Comparison of ENCODE assay signal across 25 cellular contexts in genomic region chr18:21763846-21764646, GRCh38. TPM values are rescaled to one million over a fixed set of nuclear protein-coding genes. Genes with fewer than 3 reads are reported as not detected.
A peak's percentile ranks its signal among the peaks of the same experiment; 100 is the strongest.
DNase-seq lines count a peak whose midpoint lies in the region; ATAC-seq, FAIRE-seq and TF ChIP-seq lines count a peak whose summit lies in the region.
"Had no signal": no experiment of that assay in that cellular context is flagged by ENCODE, and none has a peak within 500 bp of the region (broad histone marks: within the 10 kb centered on the region; RNA-seq: fewer than 3 reads in every experiment).

No MANE protein-coding gene starts in this region.

- 27% methylated on average over 3 of the region's 3 CpGs for WGBS in GM12878 (ENCODE audit: insufficient coverage, insufficient replicate concordance, low lambda C conversion rate, missing lambda C conversion rate)
- WGBS in mesenchymal stem cell, result no CpG with 5 or more reads among the region's 3 CpGs
- 41 to 63% (median 54%) methylated on average over 3 of the region's 3 CpGs for WGBS in ovary, 3 donors
- WGBS in aorta, 2 donors, result 57% methylated on average over 3 of the region's 3 CpGs

- intact Hi-C loops in GM12878 (cut with micrococcal nuclease; ENCODE audit: unreplicated experiment) (loop anchor here (5.0 kb wide), 1 partner anchor 152 kb away; the partner anchor contains the start of gene SNRPD1), ovary (cut with DNase I) (no loop called here), aorta (cut with DNase I) (no loop called here)

- TF ChIP-seq EP300 in GM12878 (IDR thresholded peaks at IDR 0.05; ENCODE audit: borderline replicate concordance in 1 of 2, control insufficient read depth in 1 of 2, low read depth in 2 of 2, low read length in 2 of 2) (no peak), ovary (IDR thresholded peaks at IDR 0.05) (no peak)

- peak; percentile 57 for ATAC-seq in HG02610 (IDR thresholded peaks at IDR 0.05; ENCODE audit: unreplicated experiment)
- peak; percentile 65 for ATAC-seq in GM12878
- ATAC-seq in aorta (ENCODE audit: low FRiP score), result no peak
- no peak for ATAC-seq in naive thymus-derived CD8-positive, alpha-beta T cell
- ATAC-seq: mucosa of descending colon; stimulated activated memory B cell treated with anti-CD40 and anti-IgM and Interleukin-4, amounts not matched to agents 10 μg/mL and 1 μg/mL and 100 μg/mL, for 72 hours had no signal

- TF ChIP-seq RAD21 in GM12878 (IDR thresholded peaks at IDR 0.05; ENCODE audit: insufficient read depth, low read depth, low read length), result no peak

- peaks cover 27% of the 10 kb centered on the region for H3K79me2 ChIP-seq in GM12878 (ENCODE audit: control insufficient read depth, insufficient read depth, low read length)

- H3K9ac ChIP-seq in GM12878 (ENCODE audit: control insufficient read depth, insufficient read depth, low read length) (no peak overlapping the region), mesenchymal stem cell (ENCODE audit: low read length) (no peak overlapping the region)

- H3K27ac ChIP-seq in GM12878 (ENCODE audit: control insufficient read depth, insufficient read depth), result no peak overlapping the region
- H3K27ac ChIP-seq in mesenchymal stem cell (ENCODE audit: low read length, poor library complexity, severe bottlenecking), result no peak overlapping the region
- no peak overlapping the region for H3K27ac ChIP-seq in ovary
- no peak overlapping the region for H3K27ac ChIP-seq in aorta (ENCODE audit: low read depth in 1 of 2, low read length in 2 of 2)
- H3K27ac ChIP-seq: C4-2B, cardiac muscle cell, heart right ventricle, prostate gland, testis, vagina had no signal

- H3K4me1 ChIP-seq in GM12878 (ENCODE audit: control insufficient read depth, insufficient read depth, low read length), result peaks cover 20% of the 10 kb centered on the region; the same call in 1 of the 2 replicates
- no peaks in the 10 kb centered on the region for H3K4me1 ChIP-seq in mesenchymal stem cell (ENCODE audit: control insufficient read depth, insufficient read depth, low read depth, low read length)
- H3K4me1 ChIP-seq in ovary (ENCODE audit: insufficient read depth), result peaks cover 5% of the 10 kb centered on the region
- peaks cover 0 to 2% of the 10 kb centered on the region in 2 donors for H3K4me1 ChIP-seq in aorta (ENCODE audit: control insufficient read depth in 1 of 2, insufficient read depth in 2 of 2, low read length in 2 of 2)
- H3K4me1 ChIP-seq: prostate gland, testis had no signal

- in situ Hi-C loops in GM12878 (cut with MboI), result no loop called here

- FAIRE-seq in GM12878 (lab: Jason Lieb, UNC), result no peak
- FAIRE-seq: small intestine had no signal

- H4K91ac ChIP-seq in mesenchymal stem cell (ENCODE audit: low read length), result no peak overlapping the region

- no peaks in the 10 kb centered on the region for H4K20me1 ChIP-seq in GM12878 (ENCODE audit: control insufficient read depth, insufficient read depth)

- H3K23ac ChIP-seq in mesenchymal stem cell (ENCODE audit: low read length in 2 of 2), result no peak overlapping the region

- CTCF ChIA-PET in GM12878 (lab: Yijun Ruan, JAX), result no interaction called here

- no peak overlapping the region for H2BK15ac ChIP-seq in mesenchymal stem cell (ENCODE audit: low read depth, poor library complexity, severe bottlenecking)

- H3K27me3 Mint-ChIP-seq in naive thymus-derived CD8-positive, alpha-beta T cell, result no peaks in the 10 kb centered on the region
- H3K27me3 Mint-ChIP-seq: activated T-cell treated with anti-CD3 and anti-CD28 coated beads, Interleukin-2, amount 50 U/mL, for 24 hours; stimulated activated memory B cell treated with anti-CD40 and anti-IgM and Interleukin-4, amounts not matched to agents 10 μg/mL and 1 μg/mL and 100 μg/mL, for 72 hours had no signal

- peaks cover 0 to 15% of the 10 kb centered on the region in 2 experiments; a peak in 2 of 4 replicates for H3K36me3 ChIP-seq in GM12878 (ENCODE audit: control insufficient read depth in 2 of 2, insufficient read depth in 2 of 2, low read length in 1 of 2)
- peaks cover under 1 to 32% of the 10 kb centered on the region in 2 experiments for H3K36me3 ChIP-seq in mesenchymal stem cell (ENCODE audit: control insufficient read depth in 1 of 2, insufficient read depth in 2 of 2, low read depth in 1 of 2, low read length in 2 of 2)
- no peaks in the 10 kb centered on the region for H3K36me3 ChIP-seq in ovary
- no peaks in the 10 kb centered on the region for H3K36me3 ChIP-seq in aorta (ENCODE audit: control insufficient read depth in 1 of 2, insufficient read depth in 2 of 2, low read length in 1 of 2)
- H3K36me3 ChIP-seq: prostate gland had no signal

- TF ChIP-seq POLR2A in GM12878 (IDR thresholded peaks at IDR 0.05; ENCODE audit: low read depth, low read length) (no peak), ovary (IDR thresholded peaks at IDR 0.05) (no peak)

- H3K27ac Mint-ChIP-seq in naive thymus-derived CD8-positive, alpha-beta T cell, result peak overlapping the region in 1 of 10 donors; percentile 7
- H3K27ac Mint-ChIP-seq: activated T-cell treated with anti-CD3 and anti-CD28 coated beads, Interleukin-2, amount 50 U/mL, for 24 hours; stimulated activated memory B cell treated with anti-CD40 and anti-IgM and Interleukin-4, amounts not matched to agents 10 μg/mL and 1 μg/mL and 100 μg/mL, for 72 hours had no signal

- POLR2A ChIA-PET in GM12878 (lab: Charles Lee), result interaction anchor here (0.6 to 2.1 kb wide), 3 partner anchors 13 to 289 kb away, joined by 3 to 8 read pairs (median 5); no protein-coding TSS in a partner anchor
- POLR2A ChIA-PET in naive thymus-derived CD8-positive, alpha-beta T cell (lab: Charles Lee), result no interaction called here

- H4K8ac ChIP-seq in mesenchymal stem cell (ENCODE audit: low read length), result no peak overlapping the region

- H2AFZ ChIP-seq in GM12878 (ENCODE audit: control insufficient read depth, low read depth, low read length) (no peak overlapping the region), mesenchymal stem cell (ENCODE audit: low read depth, low read length) (no peak overlapping the region)

- no peak overlapping the region for H2AK5ac ChIP-seq in mesenchymal stem cell (ENCODE audit: low read length, severe bottlenecking)

- BruUV-seq in GM12878 (replicated peaks; lab: Mats Ljungman, UMichigan), result no TSS peak

- no peak overlapping the region for H3K4me3 ChIP-seq in GM12865 (ENCODE audit: low read depth, low read length)
- H3K4me3 ChIP-seq in GM12878, result no peak overlapping the region
- no peak overlapping the region for H3K4me3 ChIP-seq in mesenchymal stem cell (ENCODE audit: insufficient read depth in 1 of 2, low read depth in 1 of 2, low read length in 2 of 2)
- no peak overlapping the region for H3K4me3 ChIP-seq in ovary
- no peak overlapping the region for H3K4me3 ChIP-seq in aorta (ENCODE audit: low read length in 2 of 2)
- H3K4me3 ChIP-seq: cardiac muscle cell, heart right ventricle, mucosa of descending colon, prostate gland, testis, vagina had no signal

- peaks cover 4 to 18% (median 10%) of the 10 kb centered on the region in 4 donors for H3K4me1 Mint-ChIP-seq in naive thymus-derived CD8-positive, alpha-beta T cell

- H2BK120ac ChIP-seq in mesenchymal stem cell (ENCODE audit: low read depth, low read length), result no peak overlapping the region

- H3K9me3 Mint-ChIP-seq in naive thymus-derived CD8-positive, alpha-beta T cell, result no peaks in the 10 kb centered on the region
- H3K9me3 Mint-ChIP-seq: activated T-cell treated with anti-CD3 and anti-CD28 coated beads, Interleukin-2, amount 50 U/mL, for 24 hours; stimulated activated memory B cell treated with anti-CD40 and anti-IgM and Interleukin-4, amounts not matched to agents 10 μg/mL and 1 μg/mL and 100 μg/mL, for 72 hours had no signal

- H3K27me3 ChIP-seq in GM12878 (replicated peaks in 1 of 2; ENCODE audit: control insufficient read depth in 2 of 2, insufficient read depth in 2 of 2, low read length in 1 of 2) (no peaks in the 10 kb centered on the region), mesenchymal stem cell (ENCODE audit: control insufficient read depth in 1 of 2, insufficient read depth in 1 of 2, low read length in 2 of 2) (no peaks in the 10 kb centered on the region), ovary (no peaks in the 10 kb centered on the region), aorta (ENCODE audit: control insufficient read depth in 1 of 2, insufficient read depth in 2 of 2, low read length in 1 of 2) (no peaks in the 10 kb centered on the region)
- H3K27me3 ChIP-seq: cardiac muscle cell, heart right ventricle, testis, vagina had no signal

- H3K14ac ChIP-seq in mesenchymal stem cell (ENCODE audit: low read length in 2 of 2), result no peak overlapping the region

- no peak overlapping the region for H2BK5ac ChIP-seq in mesenchymal stem cell (ENCODE audit: low read depth, low read length, poor library complexity, severe bottlenecking)

- peaks cover 16 to 36% (median 22%) of the 10 kb centered on the region in 3 donors for H3K36me3 Mint-ChIP-seq in naive thymus-derived CD8-positive, alpha-beta T cell

- no peak overlapping the region for H3K4me3 Mint-ChIP-seq in naive thymus-derived CD8-positive, alpha-beta T cell
- H3K4me3 Mint-ChIP-seq: activated T-cell treated with anti-CD3 and anti-CD28 coated beads, Interleukin-2, amount 50 U/mL, for 24 hours; stimulated activated memory B cell treated with anti-CD40 and anti-IgM and Interleukin-4, amounts not matched to agents 10 μg/mL and 1 μg/mL and 100 μg/mL, for 72 hours had no signal

- H2BK12ac ChIP-seq in mesenchymal stem cell (ENCODE audit: low read length in 2 of 2), result no peak overlapping the region

- RAD21 ChIA-PET in GM12878 (lab: Charles Lee; ENCODE audit: unreplicated experiment), result no interaction called here

- H3K18ac ChIP-seq in mesenchymal stem cell (ENCODE audit: low read depth in 1 of 2, low read length in 2 of 2), result no peak overlapping the region

- H3K79me1 ChIP-seq in mesenchymal stem cell (replicated peaks; ENCODE audit: low read length, poor library complexity, severe bottlenecking), result peaks cover 11% of the 10 kb centered on the region

- no peaks in the 10 kb centered on the region; the same call in 1 of the 3 replicates for H3K9me3 ChIP-seq in GM12878 (replicated peaks; ENCODE audit: control insufficient read depth, insufficient read depth, low read length)
- no peaks in the 10 kb centered on the region for H3K9me3 ChIP-seq in mesenchymal stem cell (ENCODE audit: control insufficient read depth, low read length)
- H3K9me3 ChIP-seq in ovary, result no peaks in the 10 kb centered on the region
- no peaks in the 10 kb centered on the region for H3K9me3 ChIP-seq in aorta (ENCODE audit: control insufficient read depth, low read length)
- H3K9me3 ChIP-seq: heart right ventricle, mucosa of descending colon, prostate gland, testis, vagina had no signal

- TF ChIP-seq CTCF in GM12865 (IDR thresholded peaks at IDR 0.05; ENCODE audit: insufficient read depth, low read depth, low read length, missing control alignments) (no peak), GM12878 (IDR thresholded peaks at IDR 0.05 in 2 of 3, conservative IDR thresholded peaks at IDR 0.05 in 1 of 3; ENCODE audit: control insufficient read depth in 2 of 3, extremely low read depth in 1 of 3, insufficient read depth in 1 of 3, low read depth in 3 of 3, low read length in 3 of 3) (no peak), ovary (IDR thresholded peaks at IDR 0.05) (no peak)

- H3K4ac ChIP-seq in mesenchymal stem cell (ENCODE audit: low read depth in 1 of 2, low read length in 2 of 2), result no peak overlapping the region

- H3K4me2 ChIP-seq in GM12878 (ENCODE audit: control insufficient read depth, insufficient read depth) (peak overlapping the region; percentile 11; the same call in 1 of the 2 replicates), mesenchymal stem cell (ENCODE audit: low read length, poor library complexity, severe bottlenecking) (no peak overlapping the region)

- DNase-seq in GM12865 (ENCODE audit: low read depth) (peak; percentile 17), GM12878 (ENCODE audit: low read depth, low spot score) (no peak), mesenchymal stem cell (peak; percentile 21), epidermal melanocyte (ENCODE audit: insufficient read length, low spot score) (no peak), ovary (no peak), aorta (no peak)
- no peak for DNase-seq in naive thymus-derived CD8-positive, alpha-beta T cell
- DNase-seq: activated CD4-positive, alpha-beta T cell treated with anti-CD3 and anti-CD28 coated beads for 1 hour; activated CD8-positive, alpha-beta memory T cell treated with anti-CD3 and anti-CD28 coated beads for 24 hours; activated naive CD4-positive, alpha-beta T cell; activated T-cell treated with anti-CD3 and anti-CD28 coated beads, Interleukin-2, amount 50 U/mL, for 24 hours; heart right ventricle; KBM-7; mucosa of descending colon; NCI-H2171; NCI-H526 treated with DMSO at 0.1 percent for 48 hours; small intestine; stimulated activated CD4-positive, alpha-beta T cell treated with anti-CD3 and anti-CD28 coated beads, Interleukin-2, amount 100 ng/mL, for 24 hours; testis had no signal

- SMC1A ChIA-PET in GM12878 (lab: Charles Lee; ENCODE audit: uncharacterized antibody, unreplicated experiment), result interaction anchor here (1.3 to 1.4 kb wide), 2 partner anchors 12 to 21 kb away, joined by 4 read pairs; no protein-coding TSS in a partner anchor

RNA-seq across cellular contexts. Expression of gene MIB1, which starts 23.5 kb away (rescaled TPM):
- total RNA-seq in GM12878 (2013; cell fraction: nucleolus; rRNA removed), result 33.1 and 33.5 TPM in 2 replicates
- total RNA-seq in GM12878 (2014; rRNA removed), result 18.2 and 24.6 TPM in 2 replicates
- 23.0 and 26.1 TPM in 2 replicates for total RNA-seq in GM12878 (2014; rRNA removed; fragmentation: Illumina TruSeq; extraction: Trizol)
- 27.5 and 29.5 TPM in 2 replicates for total RNA-seq in GM12878 (2021)
- polyA plus RNA-seq in GM12878 (2011; ENCODE audit: low read depth), result 7.1 TPM
- polyA plus RNA-seq in GM12878 (2011; rRNA removed), result 19.4 and 31.0 TPM in 2 replicates
- polyA plus RNA-seq in GM12878 (2011; cell fraction: cytosol; rRNA removed), result 6.9 and 9.3 TPM in 2 replicates
- polyA plus RNA-seq in GM12878 (2011; cell fraction: nucleus; rRNA removed), result 16.8 and 18.7 TPM in 2 replicates
- polyA plus RNA-seq in GM12878 (2012), result 8.7 and 11.5 TPM in 2 replicates
- polyA plus RNA-seq in GM12878 (2014; fragmentation: Illumina TruSeq; extraction: Trizol), result 13.2 and 17.6 TPM in 2 replicates
- polyA plus RNA-seq in GM12878 (2014; fragmentation: Nextera tagmentation; extraction: Ambion mirVana), result 1 to 10 TPM; 3.6 to 4.8 TPM
- 6.6 and 7.7 TPM in 2 replicates for polyA plus RNA-seq in GM12878 (2014; rRNA removed)
- polyA plus RNA-seq in GM12878 (2016; fragmentation: Nextera tagmentation; extraction: Ambion mirVana), result 1 to 10 TPM; 2.3 to 4.8 TPM
- 66.3 and 125 TPM in 2 replicates for polyA minus RNA-seq in GM12878 (2011; rRNA and poly(A)+ RNA removed)
- 31.9 and 33.6 TPM in 2 replicates for polyA minus RNA-seq in GM12878 (2011; cell fraction: cytosol; rRNA and poly(A)+ RNA removed)
- 13.3 and 16.5 TPM in 2 replicates for polyA minus RNA-seq in GM12878 (2011; cell fraction: nucleus; rRNA and poly(A)+ RNA removed)
- 13.8 TPM for polyA plus RNA-seq in mesenchymal stem cell (2013, experiment 1 of 2)
- polyA plus RNA-seq in mesenchymal stem cell (2013, experiment 2 of 2), result 14.4 TPM
- total RNA-seq in ovary, result 10 to 100 TPM; 30.9 to 54.8 (median 44.9) TPM
- polyA plus RNA-seq in ovary, result 10 to 100 TPM; 10.3 to 13.4 TPM
- total RNA-seq in aorta, result 10 to 100 TPM; 57.1 to 63.5 TPM
- polyA plus RNA-seq in aorta, result 10 to 100 TPM in 1 of 2 donors, 1 to 10 TPM in 1; 8.5 to 12.3 TPM
- 10 to 100 TPM; 19.8 to 21.5 TPM for total RNA-seq in naive thymus-derived CD8-positive, alpha-beta T cell
- polyA plus RNA-seq in naive thymus-derived CD8-positive, alpha-beta T cell, result 1 to 10 TPM; 3.8 to 7.1 (median 3.9) TPM

RNA-seq across cellular contexts. Expression of gene ABHD3, which starts 59.5 kb away (rescaled TPM):
- 59.0 and 63.9 TPM in 2 replicates for total RNA-seq in GM12878 (2013; cell fraction: nucleolus; rRNA removed)
- total RNA-seq in GM12878 (2014; rRNA removed) (18.8 and 23.2 TPM in 2 replicates), GM12878 (2014; rRNA removed; fragmentation: Illumina TruSeq; extraction: Trizol) (17.2 and 19.5 TPM in 2 replicates), GM12878 (2021) (16.1 and 18.5 TPM in 2 replicates), ovary (10 to 100 TPM in 3 of 7 donors, 1 to 10 TPM in 4; 4.8 to 14.3 (median 9.5) TPM), aorta (10 to 100 TPM; 17.5 to 21.7 TPM)
- polyA plus RNA-seq in GM12878 (2011; ENCODE audit: low read depth), result 7.7 TPM
- polyA plus RNA-seq in GM12878 (2011; rRNA removed) (33.6 and 45.3 TPM in 2 replicates), GM12878 (2014; fragmentation: Illumina TruSeq; extraction: Trizol) (14.4 and 16.5 TPM in 2 replicates), GM12878 (2014; fragmentation: Nextera tagmentation; extraction: Ambion mirVana) (10 to 100 TPM in 1 of 2 experiments, 1 to 10 TPM in 1; 4.9 to 11.9 TPM), GM12878 (2014; rRNA removed) (17.9 and 19.6 TPM in 2 replicates), GM12878 (2016; fragmentation: Nextera tagmentation; extraction: Ambion mirVana) (10 to 100 TPM; 43.0 to 49.8 TPM), ovary (10 to 100 TPM; 11.2 to 12.8 TPM), aorta (10 to 100 TPM in 1 of 2 donors, 1 to 10 TPM in 1; 7.6 to 22.6 TPM)
- polyA plus RNA-seq in GM12878 (2011; cell fraction: cytosol; rRNA removed), result 13.6 and 13.9 TPM in 2 replicates
- 46.2 and 59.6 TPM in 2 replicates for polyA plus RNA-seq in GM12878 (2011; cell fraction: nucleus; rRNA removed)
- polyA plus RNA-seq in GM12878 (2012), result 11.9 and 14.2 TPM in 2 replicates
- 21.6 and 30.1 TPM in 2 replicates for polyA minus RNA-seq in GM12878 (2011; rRNA and poly(A)+ RNA removed)
- polyA minus RNA-seq in GM12878 (2011; cell fraction: cytosol; rRNA and poly(A)+ RNA removed), result 8.8 and 12.4 TPM in 2 replicates
- 21.3 and 34.9 TPM in 2 replicates for polyA minus RNA-seq in GM12878 (2011; cell fraction: nucleus; rRNA and poly(A)+ RNA removed)
- polyA plus RNA-seq in mesenchymal stem cell (2013, experiment 1 of 2), result 7.3 TPM
- polyA plus RNA-seq in mesenchymal stem cell (2013, experiment 2 of 2), result 8.5 TPM
- 10 to 100 TPM; 50.4 to 52.0 TPM for total RNA-seq in naive thymus-derived CD8-positive, alpha-beta T cell
- polyA plus RNA-seq in naive thymus-derived CD8-positive, alpha-beta T cell, result 10 to 100 TPM; 16.2 to 20.7 (median 19.7) TPM

Comparison
In these comparisons a context has a peak if more than half of its experiments do, and no peak if none do; other contexts are left out.
1. DNase-seq: peak in GM12865 (single experiment) and mesenchymal stem cell (single experiment); none in GM12878 (single experiment), epidermal melanocyte (single experiment), ovary (0 of 5), aorta (0 of 2) and naive thymus-derived CD8-positive, alpha-beta T cell (0 of 10).
2. ATAC-seq: peak in HG02610 (single experiment) and GM12878 (single experiment); none in aorta (single experiment) and naive thymus-derived CD8-positive, alpha-beta T cell (0 of 2).